Comparison of ENCODE assay signal across 10 cellular contexts in the genomic region with DNA sequence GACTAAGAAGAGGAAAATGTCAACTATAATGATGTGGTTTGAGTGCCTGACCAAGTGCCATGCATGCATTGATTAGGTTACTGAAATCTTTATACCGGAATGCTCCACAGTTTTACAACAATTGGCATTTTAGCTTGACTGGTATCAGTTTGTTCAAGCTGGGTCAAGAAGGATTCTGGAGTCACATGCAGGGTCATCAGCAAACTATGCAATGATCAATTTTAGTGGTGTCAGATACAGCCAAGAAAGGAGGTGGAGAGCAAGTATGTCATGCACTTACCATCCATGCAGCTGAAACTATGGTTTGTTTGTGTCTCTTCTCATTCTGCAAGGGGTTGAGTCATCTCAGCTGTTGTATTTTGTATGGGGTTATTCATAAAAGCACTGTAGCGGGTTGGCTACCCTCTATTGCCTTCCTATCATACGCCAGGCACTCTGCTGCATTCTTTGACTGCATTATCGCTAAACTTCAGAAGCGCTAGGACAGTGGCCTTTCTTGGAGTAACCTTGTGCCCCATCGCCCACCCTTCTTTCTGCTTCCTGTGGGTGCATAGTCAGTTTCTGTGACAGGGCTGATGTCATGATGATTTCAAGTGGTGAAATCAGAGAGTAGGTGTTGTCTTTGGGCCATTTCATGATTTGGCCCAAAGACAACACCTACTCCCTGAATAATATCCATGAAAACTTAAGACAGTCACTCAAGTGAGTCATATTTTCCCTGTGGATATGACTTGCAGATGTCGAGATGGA.
DNase-seq lines count a peak whose midpoint lies in the region; ATAC-seq and TF ChIP-seq lines count a peak whose summit lies in the region.
"Had no signal": no experiment of that assay in that cellular context is flagged by ENCODE, and none has a peak within 500 bp of the region (broad histone marks: within the 10 kb centered on the region; RNA-seq: fewer than 3 reads in every experiment).

No MANE protein-coding gene starts in this region.

- peak; percentile 38 for DNase-seq in activated naive CD4-positive, alpha-beta T cell treated with anti-CD3 and anti-CD28 coated beads for 36 hours
- no peak for DNase-seq in activated naive CD4-positive, alpha-beta T cell treated with anti-CD3 and anti-CD28 coated beads, Interleukin-2, amount 50 U/mL, for 16 hours
- peak; percentile 33 for DNase-seq in activated CD4-positive, alpha-beta memory T cell treated with anti-CD3 and anti-CD28 coated beads, Interleukin-2, amount 10 ng/mL, durations not matched to agents 7 days and 5 days
- DNase-seq in foreskin keratinocyte (peak; percentile 57 to 83), stromal cell of bone marrow (ENCODE audit: low read depth) (peak; percentile 93), D341Med (ENCODE audit: low spot score) (no peak)
- no peak for DNase-seq in effector CD4-positive, alpha-beta T cell
- DNase-seq: NCI-H1105 treated with DMSO at 0.1 percent for 48 hours had no signal

- H3K27me3 ChIP-seq in foreskin keratinocyte, result peaks cover 12% of the 10 kb centered on the region

- H3K36me3 Mint-ChIP-seq in activated naive CD4-positive, alpha-beta T cell treated with anti-CD3 and anti-CD28 coated beads for 36 hours (ENCODE audit: low read depth), result no peaks in the 10 kb centered on the region
- no peaks in the 10 kb centered on the region for H3K36me3 Mint-ChIP-seq in activated CD4-positive, alpha-beta memory T cell treated with anti-CD3 and anti-CD28 coated beads, Interleukin-2, amount 10 ng/mL, durations not matched to agents 7 days and 5 days (ENCODE audit: low read depth)

- CTCF ChIA-PET in activated naive CD4-positive, alpha-beta T cell treated with anti-CD3 and anti-CD28 coated beads for 36 hours (lab: Charles Lee), result interaction anchor here (1.4 kb wide), 1 partner anchor 238 kb away, joined by 3 read pairs; no protein-coding TSS in a partner anchor
- CTCF ChIA-PET in activated CD4-positive, alpha-beta memory T cell treated with anti-CD3 and anti-CD28 coated beads, Interleukin-2, amount 10 ng/mL, durations not matched to agents 7 days and 5 days (lab: Charles Lee), result no interaction called here

- POLR2A ChIA-PET in activated CD4-positive, alpha-beta memory T cell treated with anti-CD3 and anti-CD28 coated beads, Interleukin-2, amount 10 ng/mL, durations not matched to agents 7 days and 5 days (lab: Charles Lee), result no interaction called here

- H3K27ac ChIP-seq in foreskin keratinocyte, result no peak overlapping the region
- H3K27ac ChIP-seq: C4-2B had no signal

- H3K4me1 ChIP-seq in foreskin keratinocyte, result no peaks in the 10 kb centered on the region

- intact Hi-C loops in activated naive CD4-positive, alpha-beta T cell treated with anti-CD3 and anti-CD28 coated beads for 36 hours (cut with micrococcal nuclease), result no loop called here

- no peaks in the 10 kb centered on the region for H3K9me3 Mint-ChIP-seq in activated naive CD4-positive, alpha-beta T cell treated with anti-CD3 and anti-CD28 coated beads for 36 hours
- H3K9me3 Mint-ChIP-seq in activated CD4-positive, alpha-beta memory T cell treated with anti-CD3 and anti-CD28 coated beads, Interleukin-2, amount 10 ng/mL, durations not matched to agents 7 days and 5 days, result no peaks in the 10 kb centered on the region

- no peak overlapping the region for H3K4me3 Mint-ChIP-seq in activated naive CD4-positive, alpha-beta T cell treated with anti-CD3 and anti-CD28 coated beads for 36 hours
- H3K4me3 Mint-ChIP-seq in activated CD4-positive, alpha-beta memory T cell treated with anti-CD3 and anti-CD28 coated beads, Interleukin-2, amount 10 ng/mL, durations not matched to agents 7 days and 5 days, result no peak overlapping the region

- H3K4me1 Mint-ChIP-seq in activated naive CD4-positive, alpha-beta T cell treated with anti-CD3 and anti-CD28 coated beads for 36 hours (ENCODE audit: low read depth), result peaks cover 4% of the 10 kb centered on the region
- H3K4me1 Mint-ChIP-seq in activated CD4-positive, alpha-beta memory T cell treated with anti-CD3 and anti-CD28 coated beads, Interleukin-2, amount 10 ng/mL, durations not matched to agents 7 days and 5 days, result peaks cover 25% of the 10 kb centered on the region

- peaks cover 7% of the 10 kb centered on the region for H3K27me3 Mint-ChIP-seq in activated naive CD4-positive, alpha-beta T cell treated with anti-CD3 and anti-CD28 coated beads for 36 hours (ENCODE audit: low read depth)
- peaks cover 3% of the 10 kb centered on the region for H3K27me3 Mint-ChIP-seq in activated CD4-positive, alpha-beta memory T cell treated with anti-CD3 and anti-CD28 coated beads, Interleukin-2, amount 10 ng/mL, durations not matched to agents 7 days and 5 days

- no peak overlapping the region for H3K27ac Mint-ChIP-seq in activated naive CD4-positive, alpha-beta T cell treated with anti-CD3 and anti-CD28 coated beads for 36 hours
- no peak overlapping the region for H3K27ac Mint-ChIP-seq in activated CD4-positive, alpha-beta memory T cell treated with anti-CD3 and anti-CD28 coated beads, Interleukin-2, amount 10 ng/mL, durations not matched to agents 7 days and 5 days

- no peak for TF ChIP-seq CTCF in foreskin keratinocyte (conservative IDR thresholded peaks at IDR 0.05)

- ATAC-seq in foreskin keratinocyte (peak; percentile 79), GM21723 (IDR thresholded peaks at IDR 0.05; ENCODE audit: unreplicated experiment) (no peak)

Comparison
In these comparisons a context has a peak if more than half of its experiments do, and no peak if none do; other contexts are left out.
1. DNase-seq: peak in activated naive CD4-positive, alpha-beta T cell treated with anti-CD3 and anti-CD28 coated beads for 36 hours (single experiment), activated CD4-positive, alpha-beta memory T cell treated with anti-CD3 and anti-CD28 coated beads, Interleukin-2, amount 10 ng/mL, durations not matched to agents 7 days and 5 days (single experiment), foreskin keratinocyte (2 of 2) and stromal cell of bone marrow (single experiment); none in activated naive CD4-positive, alpha-beta T cell treated with anti-CD3 and anti-CD28 coated beads, Interleukin-2, amount 50 U/mL, for 16 hours (single experiment), D341Med (single experiment) and effector CD4-positive, alpha-beta T cell (single experiment).